In the genomic region with DNA sequence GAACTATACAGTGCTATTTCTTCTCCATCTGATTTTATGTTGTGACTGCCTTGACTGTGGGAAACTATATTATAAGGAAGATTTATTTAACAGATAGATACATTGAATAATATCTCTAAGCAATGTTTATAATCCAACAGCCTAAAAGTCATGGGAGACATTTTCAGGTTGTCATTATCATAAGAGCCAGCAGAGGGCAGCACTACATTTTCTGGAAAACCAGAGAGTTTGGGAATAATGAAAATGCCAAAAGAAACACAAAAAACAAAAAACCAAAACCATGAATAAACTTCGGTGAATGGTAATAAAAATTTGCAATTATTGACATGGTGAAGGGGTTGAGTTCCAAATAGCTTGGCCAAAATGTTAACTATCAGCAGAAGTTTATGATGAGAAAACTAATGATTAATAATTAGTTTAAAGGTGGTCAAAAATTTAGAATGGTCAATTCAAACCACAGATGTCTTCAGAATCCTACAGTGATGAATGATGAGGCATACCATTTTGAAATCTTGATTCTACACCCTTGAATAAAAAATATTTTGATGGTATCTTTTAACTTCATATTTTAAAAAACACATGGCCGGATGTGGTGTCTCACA, we compare ENCODE assay signal across 7 cellular contexts. TPM values are rescaled to one million over a fixed set of nuclear protein-coding genes. Genes with fewer than 3 reads are reported as not detected.
A peak's percentile ranks its signal among the peaks of the same experiment; 100 is the strongest.
DNase-seq lines count a peak whose midpoint lies in the region; ATAC-seq and TF ChIP-seq lines count a peak whose summit lies in the region.

No MANE protein-coding gene starts in this region.

- H3K79me2 ChIP-seq in HCT116 (ENCODE audit: insufficient read depth, low read length) = peaks cover 38% of the 10 kb centered on the region
- peaks cover 15% of the 10 kb centered on the region for H3K79me2 ChIP-seq in neural cell (replicated peaks; ENCODE audit: insufficient read depth, low read length)

- RAD21 ChIA-PET in HCT116 (lab: Charles Lee; ENCODE audit: low non-redundant PET in 1 of 2, low total read pairs in 2 of 2, uncharacterized antibody in 2 of 2, unreplicated experiment in 2 of 2) = no interaction called here

- no peaks in the 10 kb centered on the region for H3K27me3 Mint-ChIP-seq in endothelial cell (ENCODE audit: unreplicated experiment)

- H3K27me3 ChIP-seq in HCT116 (ENCODE audit: insufficient read depth, low read length) = no peaks in the 10 kb centered on the region
- no peaks in the 10 kb centered on the region for H3K27me3 ChIP-seq in RWPE2 (ENCODE audit: insufficient read depth, poor library complexity, severe bottlenecking)
- H3K27me3 ChIP-seq in neural cell (ENCODE audit: insufficient read depth, low read depth, low read length) = no peaks in the 10 kb centered on the region

- no peak overlapping the region for H3K4me3 Mint-ChIP-seq in endothelial cell (ENCODE audit: unreplicated experiment)

- no peak overlapping the region for H3K4me3 ChIP-seq in HCT116 (replicated peaks in 1 of 2; ENCODE audit: low read depth in 1 of 2, low read length in 2 of 2)
- H3K4me3 ChIP-seq in RWPE2 (ENCODE audit: severe bottlenecking) = no peak overlapping the region
- no peak overlapping the region for H3K4me3 ChIP-seq in neural cell (ENCODE audit: low read length)

- H3K4me1 ChIP-seq in HCT116 (ENCODE audit: control insufficient read depth in 1 of 2, insufficient read depth in 2 of 2, low read length in 2 of 2) (peaks cover 5 to 13% of the 10 kb centered on the region in 2 experiments; a peak in 3 of 4 replicates), RWPE2 (ENCODE audit: insufficient read depth, poor library complexity, severe bottlenecking) (peaks cover 7% of the 10 kb centered on the region)

- H3K9ac ChIP-seq in HCT116 (ENCODE audit: low read length) (no peak overlapping the region), neural cell (ENCODE audit: low read length) (no peak overlapping the region)

- TF ChIP-seq POLR2A in HCT116 (IDR thresholded peaks at IDR 0.05; ENCODE audit: borderline replicate concordance, extremely low read depth, insufficient read depth, insufficient read length) = no peak

- H3K9me3 ChIP-seq in HCT116 (ENCODE audit: control insufficient read depth in 1 of 2, insufficient read depth in 1 of 2, low read depth in 1 of 2, low read length in 2 of 2) (no peaks in the 10 kb centered on the region), RWPE2 (ENCODE audit: severe bottlenecking) (no peaks in the 10 kb centered on the region), neural cell (ENCODE audit: low read length) (no peaks in the 10 kb centered on the region)

- TF ChIP-seq RAD21 in HCT116 (IDR thresholded peaks at IDR 0.05; ENCODE audit: low read depth) (peak; percentile 63), neural cell (conservative IDR thresholded peaks at IDR 0.05) (peak; percentile 84)

- POLR2A ChIA-PET in HCT116 (lab: Charles Lee) = no interaction called here

- no peak overlapping the region for H3K27ac ChIP-seq in HCT116 (ENCODE audit: low read depth, low read length)
- H3K27ac ChIP-seq in RWPE2 (ENCODE audit: poor library complexity, severe bottlenecking) = no peak overlapping the region
- H3K27ac ChIP-seq in neural cell (ENCODE audit: low read length) = no peak overlapping the region

- intact Hi-C loops in HCT116 (cut with micrococcal nuclease) = loop anchor here (2.0 to 5.0 kb wide), 2 partner anchors 96 to 393 kb away; no protein-coding TSS in a partner anchor

- DNase-seq in DMS 273 (lab: John Stamatoyannopoulos, UW; ENCODE audit: unreplicated experiment) (peak; percentile 69), HCT116 (ENCODE audit: low read depth, low spot score) (no peak), RWPE2 (ENCODE audit: low spot score) (no peak), endothelial cell (ENCODE audit: low spot score) (peak; percentile 51), HCEC 1CT (no peak)

- H3K4me1 Mint-ChIP-seq in endothelial cell (ENCODE audit: unreplicated experiment) = peaks cover 12% of the 10 kb centered on the region

- no peak for TF ChIP-seq EP300 in neural cell (conservative IDR thresholded peaks at IDR 0.05; ENCODE audit: poor library complexity, severe bottlenecking)

- TF ChIP-seq CTCF in HCT116 (IDR thresholded peaks at IDR 0.05 in 2 of 3, conservative IDR thresholded peaks at IDR 0.05 in 1 of 3; ENCODE audit: borderline replicate concordance in 1 of 3, insufficient read depth in 1 of 3, low read depth in 2 of 3, low read length in 2 of 3) (peak; percentile 55 to 79 (median 56); a peak in 5 of 6 replicates), RWPE2 (IDR thresholded peaks at IDR 0.05; ENCODE audit: poor library complexity, severe bottlenecking) (peak; percentile 90), endothelial cell (IDR thresholded peaks at IDR 0.05; ENCODE audit: unreplicated experiment) (peak; percentile 90), neural cell (IDR thresholded peaks at IDR 0.05; ENCODE audit: poor library complexity, severe bottlenecking) (peak; percentile 82)

- no peak overlapping the region for H3K27ac Mint-ChIP-seq in endothelial cell (ENCODE audit: unreplicated experiment)

- H3K4me2 ChIP-seq in HCT116 (ENCODE audit: low read length) = no peak overlapping the region
- H3K4me2 ChIP-seq in neural cell (ENCODE audit: low read length) = no peak overlapping the region

- H3K36me3 ChIP-seq in HCT116 (ENCODE audit: control insufficient read depth in 1 of 2, insufficient read depth in 2 of 2, low read length in 2 of 2) = peaks cover 17 to 29% of the 10 kb centered on the region in 2 experiments
- H3K36me3 ChIP-seq in RWPE2 (ENCODE audit: low read depth) = peaks cover 49% of the 10 kb centered on the region
- H3K36me3 ChIP-seq in neural cell (ENCODE audit: insufficient read depth, low read length) = peaks cover 9% of the 10 kb centered on the region

- H3F3A ChIP-seq in neural cell (ENCODE audit: insufficient read depth, low read length, poor library complexity, severe bottlenecking) = no peaks in the 10 kb centered on the region

- BruUV-seq in HCT116 (replicated peaks; lab: Mats Ljungman, UMichigan) = no TSS peak

- peaks cover 11% of the 10 kb centered on the region; the same call in 1 of the 2 replicates for H4K20me1 ChIP-seq in HCT116 (ENCODE audit: insufficient read depth)
- H4K20me1 ChIP-seq in neural cell (ENCODE audit: insufficient read depth) = no peaks in the 10 kb centered on the region

- H3K9me3 Mint-ChIP-seq in endothelial cell (ENCODE audit: unreplicated experiment) = no peaks in the 10 kb centered on the region

- H3K9me2 ChIP-seq in HCT116 (ENCODE audit: insufficient read depth) (no peaks in the 10 kb centered on the region), neural cell (ENCODE audit: insufficient read depth, low read length) (no peaks in the 10 kb centered on the region)

- peaks cover 21% of the 10 kb centered on the region for H3K36me3 Mint-ChIP-seq in endothelial cell (ENCODE audit: low read depth, unreplicated experiment)

- ATAC-seq in HCT116 = no peak
- no peak for ATAC-seq in RWPE2 (ENCODE audit: low read depth)
- ATAC-seq in HG03354 (IDR thresholded peaks at IDR 0.05; ENCODE audit: poor library complexity, severe bottlenecking, unreplicated experiment) = no peak

- CTCF ChIA-PET in HCT116 (lab: Charles Lee) = no interaction called here

- no peak overlapping the region for H2AFZ ChIP-seq in HCT116 (ENCODE audit: low read depth, low read length, poor library complexity, severe bottlenecking)
- H2AFZ ChIP-seq in neural cell (ENCODE audit: low read depth, low read length) = no peak overlapping the region

TF ChIP-seq in HCT116, 20 proteins besides CTCF, POLR2A, EP300 and RAD21:
- peak; percentile 14; the same call in 1 of the 2 replicates for TF ChIP-seq JUND (IDR thresholded peaks at IDR 0.05)
- TF ChIP-seq FOSL1 (IDR thresholded peaks at IDR 0.05; ENCODE audit: low read depth) = no peak

TF ChIP-seq in neural cell, 6 proteins besides CTCF, POLR2A, EP300 and RAD21:
- TF ChIP-seq SMC3 (conservative IDR thresholded peaks at IDR 0.05; ENCODE audit: poor library complexity) = peak; percentile 90
- TF ChIP-seq POLR2AphosphoS5 (IDR thresholded peaks at IDR 0.05) = no peak

RNA-seq across cellular contexts. Expression of a gene that starts 4.7 kb away (rescaled TPM):
- total RNA-seq in HCT116 (2021; ENCODE audit: unreplicated experiment) = 985 TPM
- 1,577 and 1,664 TPM in 2 replicates for polyA plus RNA-seq in HCT116 (2012)
- total RNA-seq in endothelial cell (ENCODE audit: unreplicated experiment) = 668 TPM
- polyA plus RNA-seq in neural cell = 454 and 551 TPM in 2 replicates
- polyA minus RNA-seq in neural cell = 175 and 194 TPM in 2 replicates

RNA-seq across cellular contexts. Expression of a gene that starts 5.1 kb away (rescaled TPM):
- total RNA-seq in HCT116 (2021; ENCODE audit: unreplicated experiment) (86.6 TPM), endothelial cell (ENCODE audit: unreplicated experiment) (67.9 TPM)
- 45.6 and 62.1 TPM in 2 replicates for polyA plus RNA-seq in HCT116 (2012)
- polyA plus RNA-seq in neural cell = 113 and 124 TPM in 2 replicates
- polyA minus RNA-seq in neural cell = 105 and 168 TPM in 2 replicates

Comparison
In these comparisons a context has a peak if more than half of its experiments do, and no peak if none do; other contexts are left out.
1. DNase-seq: peak in DMS 273 (single experiment) and endothelial cell (single experiment); none in HCT116 (single experiment), RWPE2 (single experiment) and HCEC 1CT (single experiment).
2. Peak in every context shown above with its lines, with median percentiles within 50 percentile points of each other: CTCF ChIP-seq.